8 cellular contexts compared by ENCODE assay signal in genomic region chr20:25695532-25696383, GRCh38. TPM values are rescaled to one million over a fixed set of nuclear protein-coding genes. Genes with fewer than 3 reads are reported as not detected.
DNase-seq lines count a peak whose midpoint lies in the region; ATAC-seq and TF ChIP-seq lines count a peak whose summit lies in the region.

No MANE protein-coding gene starts in this region.

- peak overlapping the region; percentile 83 for H3K27ac Mint-ChIP-seq in MCF 10A (ENCODE audit: low read depth, unreplicated experiment)

- H3K4me1 ChIP-seq in testis = no peaks in the 10 kb centered on the region

- H3K27me3 ChIP-seq in testis = no peaks in the 10 kb centered on the region

- TF ChIP-seq POLR2A in testis (IDR thresholded peaks at IDR 0.05) = no peak

- TSS peak; percentile 41 for BruUV-seq in MCF 10A (replicated peaks; lab: Mats Ljungman, UMichigan)

- POLR2A ChIA-PET in MCF 10A (lab: Yijun Ruan, JAX) = interaction anchor here (0.6 to 1.6 kb wide), 10 partner anchors 8 to 311 kb away, joined by 3 to 6 read pairs (median 4); no protein-coding TSS in a partner anchor

- in situ Hi-C loops in KBM-7 (cut with MboI; ENCODE audit: low pct_unique_long_range_greater_than_20kb, low sequenced_read_pairs) = no loop called here

- intact Hi-C loops in MCF 10A (cut with micrococcal nuclease) = no loop called here
- intact Hi-C loops in testis (cut with DNase I; ENCODE audit: low total_unique reads) = no loop called here

- CTCF ChIA-PET in MCF 10A (lab: Yijun Ruan, JAX) = interaction anchor here (0.5 to 0.9 kb wide), 4 partner anchors 156 to 1235 kb away, joined by 3 to 7 read pairs (median 3); no protein-coding TSS in a partner anchor

- H3K36me3 Mint-ChIP-seq in MCF 10A (ENCODE audit: insufficient read depth, unreplicated experiment) = peaks cover 18% of the 10 kb centered on the region

- no peaks in the 10 kb centered on the region for H3K9me3 ChIP-seq in testis

- H3K27me3 Mint-ChIP-seq in MCF 10A (ENCODE audit: insufficient read depth, unreplicated experiment) = no peaks in the 10 kb centered on the region

- H3K36me3 ChIP-seq in testis (ENCODE audit: low read depth, missing control alignments) = no peaks in the 10 kb centered on the region

- H3K9me3 Mint-ChIP-seq in MCF 10A (ENCODE audit: unreplicated experiment) = peaks cover 9% of the 10 kb centered on the region

- 12 to 22% methylated on average over 11 to 31 of the region's 31 CpGs for WGBS in testis, 2 donors

- H3K27ac ChIP-seq in testis = peak overlapping the region; percentile 87 to 89

- peaks cover 19% of the 10 kb centered on the region for H3K4me1 Mint-ChIP-seq in MCF 10A (ENCODE audit: insufficient read depth, unreplicated experiment)

- ATAC-seq in GM18909 (IDR thresholded peaks at IDR 0.05; ENCODE audit: poor library complexity, unreplicated experiment) = no peak

- DNase-seq in GDM1 (lab: John Stamatoyannopoulos, UW) = peak; percentile 9
- DNase-seq in KBM-7 = peak; percentile 24
- DNase-seq in MCF 10A (ENCODE audit: unreplicated experiment) = peak; percentile 29
- DNase-seq in left kidney (ENCODE audit: low read depth, low spot score) = peak; percentile 46
- DNase-seq in testis = no peak
- no peak for DNase-seq in foreskin melanocyte
- no peak for DNase-seq in ureter (ENCODE audit: low spot score)

- TF ChIP-seq CTCF in MCF 10A (IDR thresholded peaks at IDR 0.05; ENCODE audit: unreplicated experiment) (no peak), testis (IDR thresholded peaks at IDR 0.05) (no peak)

- H3K4me3 ChIP-seq in testis = peak overlapping the region; percentile 74 to 83

- H3K4me3 Mint-ChIP-seq in MCF 10A (ENCODE audit: unreplicated experiment) = peak overlapping the region; percentile 90

RNA-seq across cellular contexts. Expression of gene ZNF337, which starts 0.9 kb away (rescaled TPM):
- total RNA-seq in MCF 10A (2022) (19.5 and 23.0 TPM in 2 replicates), testis (10 to 100 TPM; 19.9 to 21.4 TPM), ureter (32.3 TPM)
- 11.3 TPM for polyA plus RNA-seq in testis (ENCODE audit: insufficient read depth, low read depth, low replicate concordance)

Comparison
In these comparisons a context has a peak if more than half of its experiments do, and no peak if none do; other contexts are left out.
1. DNase-seq: peak in GDM1 (single experiment), KBM-7 (single experiment), MCF 10A (single experiment) and left kidney (single experiment); none in testis (single experiment), foreskin melanocyte (single experiment) and ureter (single experiment).